15 cellular contexts compared by ENCODE assay signal in the genomic region with DNA sequence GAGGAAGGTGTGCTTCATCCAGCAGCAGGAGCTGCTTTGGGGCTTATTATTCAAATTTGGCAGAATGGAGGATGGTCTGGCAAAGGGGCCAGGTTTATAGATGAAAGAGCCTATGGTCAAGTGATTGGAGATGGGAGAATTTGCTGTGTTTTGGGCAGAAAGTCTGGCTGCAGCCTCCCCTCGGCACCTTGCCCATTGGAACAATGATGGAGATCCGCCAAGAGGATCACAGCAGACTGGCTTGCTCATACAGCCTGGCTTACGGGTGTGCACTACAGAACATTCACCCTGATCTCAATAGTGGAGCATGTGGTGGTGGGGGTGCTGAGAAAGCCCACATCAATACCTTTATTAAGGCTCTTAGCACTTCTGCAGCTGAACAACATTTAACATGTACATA.
DNase-seq lines count a peak whose midpoint lies in the region; ATAC-seq and TF ChIP-seq lines count a peak whose summit lies in the region.
"Had no signal": no experiment of that assay in that cellular context is flagged by ENCODE, and none has a peak within 500 bp of the region (broad histone marks: within the 10 kb centered on the region; RNA-seq: fewer than 3 reads in every experiment).

No MANE protein-coding gene starts in this region.

- peak overlapping the region; percentile 10 to 92 (median 55) for H3K27ac Mint-ChIP-seq in nephron
- H3K27ac Mint-ChIP-seq in naive thymus-derived CD8-positive, alpha-beta T cell, result no peak overlapping the region
- H3K27ac Mint-ChIP-seq: activated naive CD8-positive, alpha-beta T cell treated with anti-CD3 and anti-CD28 coated beads for 36 hours; immature natural killer cell had no signal

- no peak for ATAC-seq in naive thymus-derived CD8-positive, alpha-beta T cell
- ATAC-seq in omental fat pad (ENCODE audit: low FRiP score), result no peak
- ATAC-seq: gastrocnemius medialis, upper lobe of right lung had no signal

- no peaks in the 10 kb centered on the region for H3K9me3 ChIP-seq in effector memory CD4-positive, alpha-beta T cell (ENCODE audit: control insufficient read depth, low read length)
- H3K9me3 ChIP-seq: BLaER1, colonic mucosa, gastrocnemius medialis, upper lobe of right lung had no signal

- H3K36me3 ChIP-seq in effector memory CD4-positive, alpha-beta T cell (ENCODE audit: control insufficient read depth, insufficient read depth, low read length), result no peaks in the 10 kb centered on the region
- H3K36me3 ChIP-seq: BLaER1, colonic mucosa, gastrocnemius medialis, upper lobe of right lung had no signal

- peaks cover 50% of the 10 kb centered on the region for H3K4me1 Mint-ChIP-seq in nephron
- H3K4me1 Mint-ChIP-seq in naive thymus-derived CD8-positive, alpha-beta T cell, result no peaks in the 10 kb centered on the region
- H3K4me1 Mint-ChIP-seq: activated naive CD8-positive, alpha-beta T cell treated with anti-CD3 and anti-CD28 coated beads for 36 hours; immature natural killer cell had no signal

- no peak overlapping the region for H3K4me3 ChIP-seq in dorsolateral prefrontal cortex
- no peak overlapping the region for H3K4me3 ChIP-seq in effector memory CD4-positive, alpha-beta T cell (ENCODE audit: insufficient read depth, low read depth, low read length, poor library complexity, severe bottlenecking)
- H3K4me3 ChIP-seq: BLaER1, colonic mucosa, gastrocnemius medialis, upper lobe of right lung had no signal

- intact Hi-C loops in dorsolateral prefrontal cortex (cut with DNase I), result no loop called here

- H3K27me3 ChIP-seq in dorsolateral prefrontal cortex, result peaks cover 0 to 8% (median 0%) of the 10 kb centered on the region in 45 donors
- H3K27me3 ChIP-seq in effector memory CD4-positive, alpha-beta T cell (replicated peaks; ENCODE audit: control insufficient read depth, insufficient read depth, low read length, poor library complexity, severe bottlenecking), result no peaks in the 10 kb centered on the region
- H3K27me3 ChIP-seq: colonic mucosa had no signal

- no peaks in the 10 kb centered on the region for H3K27me3 Mint-ChIP-seq in nephron (ENCODE audit: low read depth)
- peaks cover 1 to 11% (median 6%) of the 10 kb centered on the region in 5 donors for H3K27me3 Mint-ChIP-seq in naive thymus-derived CD8-positive, alpha-beta T cell

- H3K27ac ChIP-seq in dorsolateral prefrontal cortex, result no peak overlapping the region
- no peak overlapping the region for H3K27ac ChIP-seq in effector memory CD4-positive, alpha-beta T cell (ENCODE audit: insufficient read depth, low read length, poor library complexity, severe bottlenecking)
- H3K27ac ChIP-seq: BLaER1, colonic mucosa, gastrocnemius medialis, KMS-11, upper lobe of right lung had no signal

- H3K4me1 ChIP-seq in effector memory CD4-positive, alpha-beta T cell (ENCODE audit: control insufficient read depth, insufficient read depth, low read length, poor library complexity, severe bottlenecking), result no peaks in the 10 kb centered on the region
- H3K4me1 ChIP-seq: BLaER1, colonic mucosa, gastrocnemius medialis, upper lobe of right lung had no signal

- H3K4me3 Mint-ChIP-seq in nephron, result no peak overlapping the region
- H3K4me3 Mint-ChIP-seq in naive thymus-derived CD8-positive, alpha-beta T cell, result no peak overlapping the region
- H3K4me3 Mint-ChIP-seq: activated naive CD8-positive, alpha-beta T cell treated with anti-CD3 and anti-CD28 coated beads for 36 hours; immature natural killer cell had no signal

- DNase-seq in EH (ENCODE audit: low read depth), result peak; percentile 27
- DNase-seq in NCI-H2196 (lab: John Stamatoyannopoulos, UW; ENCODE audit: unreplicated experiment), result peak; percentile 49
- peak in 8 of 10 donors; percentile 34 to 79 (median 48) for DNase-seq in dorsolateral prefrontal cortex
- no peak for DNase-seq in effector memory CD4-positive, alpha-beta T cell
- DNase-seq in naive thymus-derived CD8-positive, alpha-beta T cell, result no peak
- no peak for DNase-seq in omental fat pad (ENCODE audit: low spot score)
- no peak for DNase-seq in amniotic stem cell (lab: John Stamatoyannopoulos, UW)
- DNase-seq: activated naive CD8-positive, alpha-beta T cell treated with anti-CD3 and anti-CD28 coated beads for 36 hours; colonic mucosa; gastrocnemius medialis; immature natural killer cell; upper lobe of right lung had no signal

- no peaks in the 10 kb centered on the region for H3K36me3 Mint-ChIP-seq in nephron (ENCODE audit: low read depth)
- no peaks in the 10 kb centered on the region for H3K36me3 Mint-ChIP-seq in naive thymus-derived CD8-positive, alpha-beta T cell
- H3K36me3 Mint-ChIP-seq: activated naive CD8-positive, alpha-beta T cell treated with anti-CD3 and anti-CD28 coated beads for 36 hours; immature natural killer cell had no signal

- no peak for TF ChIP-seq CTCF in dorsolateral prefrontal cortex (IDR thresholded peaks at IDR 0.05 in 54 of 56, conservative IDR thresholded peaks at IDR 0.05 in 2 of 56; ENCODE audit: low read depth in 1 of 56, partially characterized antibody in 56 of 56)
- TF ChIP-seq CTCF in nephron (IDR thresholded peaks at IDR 0.05; ENCODE audit: unreplicated experiment in 3 of 3), result no peak
- TF ChIP-seq CTCF in omental fat pad (IDR thresholded peaks at IDR 0.05), result no peak

- POLR2A ChIA-PET in naive thymus-derived CD8-positive, alpha-beta T cell (lab: Charles Lee), result no interaction called here

- peaks cover 4% of the 10 kb centered on the region for H3K9me3 Mint-ChIP-seq in nephron
- peaks cover 0 to 4% (median 0%) of the 10 kb centered on the region in 9 donors for H3K9me3 Mint-ChIP-seq in naive thymus-derived CD8-positive, alpha-beta T cell
- H3K9me3 Mint-ChIP-seq: immature natural killer cell had no signal

Comparison
In these comparisons a context has a peak if more than half of its experiments do, and no peak if none do; other contexts are left out.
1. DNase-seq: peak in EH (single experiment), NCI-H2196 (single experiment) and dorsolateral prefrontal cortex (8 of 10); none in effector memory CD4-positive, alpha-beta T cell (0 of 3), naive thymus-derived CD8-positive, alpha-beta T cell (0 of 10), omental fat pad (single experiment) and amniotic stem cell (single experiment).
2. H3K27ac Mint-ChIP-seq: peak in nephron (3 of 3); none in naive thymus-derived CD8-positive, alpha-beta T cell (0 of 10).